In genomic region chr10:78419481-78420265, GRCh38 we compare ENCODE assay signal across 1 cellular context.
TF ChIP-seq lines count a peak whose summit lies in the region.

No MANE protein-coding gene starts in this region.

TF ChIP-seq in IMR-90, 13 proteins besides CTCF, POLR2A, EP300 and RAD21 (continued from another document):
- TF ChIP-seq RFX5 (IDR thresholded peaks at IDR 0.05; ENCODE audit: low read depth, low read length) (no peak), MAZ (IDR thresholded peaks at IDR 0.05; ENCODE audit: borderline replicate concordance, low read depth, low read length) (no peak), CHD1 (IDR thresholded peaks at IDR 0.05; ENCODE audit: low read depth, low read length) (no peak)
